22 cellular contexts compared by ENCODE assay signal in the genomic region with DNA sequence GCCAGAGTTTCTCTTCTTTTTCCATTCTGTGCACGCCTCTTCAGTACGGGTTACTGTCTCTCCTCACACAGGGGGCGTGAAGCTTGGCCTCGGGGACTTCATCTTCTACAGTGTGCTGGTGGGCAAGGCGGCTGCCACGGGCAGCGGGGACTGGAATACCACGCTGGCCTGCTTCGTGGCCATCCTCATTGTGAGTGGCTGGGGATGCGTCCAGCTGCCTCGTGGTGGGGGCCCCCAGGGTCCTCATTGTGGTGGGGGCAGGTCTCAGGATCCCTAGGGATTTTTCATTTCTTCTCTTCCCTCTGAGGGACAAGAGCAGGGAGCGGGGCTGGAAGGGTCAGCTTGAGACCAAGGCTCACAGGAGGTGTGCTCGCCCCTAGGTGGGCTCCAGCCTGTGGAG.
"Had no signal": no experiment of that assay in that cellular context is flagged by ENCODE, and none has a peak within 500 bp of the region (broad histone marks: within the 10 kb centered on the region; RNA-seq: fewer than 3 reads in every experiment).

No MANE protein-coding gene starts in this region.

- H3K4me3 Mint-ChIP-seq: dendritic cell treated with granulocyte-macrophage colony-stimulating factor and Interleukin-4, amounts not matched to agents 40 ng/mL and 50 ng/mL, for 4 days; memory B cell had no signal

- H3K9me3 Mint-ChIP-seq: dendritic cell treated with granulocyte-macrophage colony-stimulating factor and Interleukin-4, amounts not matched to agents 40 ng/mL and 50 ng/mL, for 4 days; memory B cell had no signal

- H3K27me3 Mint-ChIP-seq: dendritic cell treated with granulocyte-macrophage colony-stimulating factor and Interleukin-4, amounts not matched to agents 40 ng/mL and 50 ng/mL, for 4 days; memory B cell had no signal

- H3K27ac ChIP-seq: colonic mucosa, epithelial cell of prostate, esophagus squamous epithelium, gastrocnemius medialis, heart right ventricle, left lung, lower lobe of right lung had no signal

- DNase-seq: colonic mucosa; cortex of kidney; effector CD4-positive, alpha-beta T cell; effector memory CD4-positive, alpha-beta T cell; erythroblast; esophagus squamous epithelium; foreskin fibroblast; foreskin melanocyte; gastrocnemius medialis; glutamatergic neuron; heart right ventricle; hippocampal formation; left cardiac atrium; left lung; left ventricle myocardium superior; lower lobe of right lung; mesendoderm; midbrain had no signal

- H3K27ac Mint-ChIP-seq: dendritic cell treated with granulocyte-macrophage colony-stimulating factor and Interleukin-4, amounts not matched to agents 40 ng/mL and 50 ng/mL, for 4 days; memory B cell had no signal

- ATAC-seq: esophagus mucosa, gastrocnemius medialis, heart right ventricle, left cardiac atrium, left lung, left ventricle myocardium superior, lower lobe of right lung had no signal

- H3K4me1 ChIP-seq: colonic mucosa, gastrocnemius medialis had no signal

- H3K27me3 ChIP-seq: colonic mucosa, esophagus squamous epithelium, gastrocnemius medialis, heart right ventricle, left lung had no signal

- H3K36me3 ChIP-seq: colonic mucosa had no signal

- H3K4me1 Mint-ChIP-seq: memory B cell had no signal

- H3K9me3 ChIP-seq: colonic mucosa, esophagus squamous epithelium, gastrocnemius medialis, heart right ventricle, left lung, lower lobe of right lung had no signal

- H3K4me3 ChIP-seq: colonic mucosa, esophagus squamous epithelium, gastrocnemius medialis, heart right ventricle, left lung, lower lobe of right lung had no signal
